In genomic region chr14:103246089-103246488, GRCh38 we compare ENCODE assay signal across 2 cellular contexts.
A peak's percentile ranks its signal among the peaks of the same experiment; 100 is the strongest.
TF ChIP-seq lines count a peak whose summit lies in the region.

No MANE protein-coding gene starts in this region.

TF ChIP-seq in IMR-90, 13 proteins besides CTCF, POLR2A, EP300 and RAD21:
- TF ChIP-seq SMC3 (IDR thresholded peaks at IDR 0.05; ENCODE audit: low read depth, low read length) (no peak), FOS (IDR thresholded peaks at IDR 0.05; ENCODE audit: low read depth, low read length) (no peak), BHLHE40 (IDR thresholded peaks at IDR 0.05; ENCODE audit: low read depth, low read length) (no peak), MAFK (IDR thresholded peaks at IDR 0.05; ENCODE audit: low read depth, low read length) (no peak), NFE2L2 (IDR thresholded peaks at IDR 0.05; ENCODE audit: low read depth, low read length) (no peak)
TF ChIP-seq in IMR-90: peak in this region for 0.

TF ChIP-seq in K562, 482 proteins besides CTCF, POLR2A, EP300 and RAD21:
- peak; percentile 0; the same call in 1 of the 2 replicates for TF ChIP-seq ATF3 (IDR thresholded peaks at IDR 0.05)
- TF ChIP-seq ATF3 (CRISPR knock-in tag; conservative IDR thresholded peaks at IDR 0.05), result no peak
- TF ChIP-seq NFXL1 (CRISPR knock-in tag; IDR thresholded peaks at IDR 0.05), result no peak
- no peak for TF ChIP-seq ETS1 (conservative IDR thresholded peaks at IDR 0.05; ENCODE audit: control insufficient read depth, low read depth, low read length)
